ENCODE assay signal across 8 cellular contexts in genomic region chr3:58214484-58215316, GRCh38. TPM values are rescaled to one million over a fixed set of nuclear protein-coding genes. Genes with fewer than 3 reads are reported as not detected.
DNase-seq lines count a peak whose midpoint lies in the region; ATAC-seq and TF ChIP-seq lines count a peak whose summit lies in the region.

No MANE protein-coding gene starts in this region.

- no peaks in the 10 kb centered on the region for H3K27me3 ChIP-seq in PC-3 (ENCODE audit: low read length)

- intact Hi-C loops in PC-3 (cut with micrococcal nuclease), result loop anchor here (5.0 kb wide), 1 partner anchor 58 kb away; no protein-coding TSS in a partner anchor

- H3K4me2 ChIP-seq in PC-3 (ENCODE audit: low read length), result peak overlapping the region; percentile 67

- no TSS peak for BruUV-seq in PC-3 (replicated peaks; lab: Mats Ljungman, UMichigan)

- H3F3A ChIP-seq in PC-3 (ENCODE audit: low read length, unreplicated experiment), result no peaks in the 10 kb centered on the region

- peak; percentile 27; the same call in 1 of the 2 replicates for TF ChIP-seq CTCF in PC-3 (conservative IDR thresholded peaks at IDR 0.05; ENCODE audit: low read depth, low read length)
- TF ChIP-seq CTCF in fibroblast of pulmonary artery (IDR thresholded peaks at IDR 0.05; ENCODE audit: low read length, missing control alignments), result no peak

- H3K36me3 ChIP-seq in PC-3 (ENCODE audit: low read depth, low read length), result no peaks in the 10 kb centered on the region

- no peaks in the 10 kb centered on the region for H3K9me2 ChIP-seq in PC-3 (replicated peaks; ENCODE audit: low read length)

- POLR2A ChIA-PET in PC-3 (lab: Charles Lee; ENCODE audit: unreplicated experiment), result no interaction called here

- no peak overlapping the region for H2AFZ ChIP-seq in PC-3 (ENCODE audit: low read length)

- no peaks in the 10 kb centered on the region for H4K20me1 ChIP-seq in PC-3 (ENCODE audit: low read length)

- H3K4me1 ChIP-seq in PC-3 (ENCODE audit: insufficient read depth, low read length), result peaks cover 37% of the 10 kb centered on the region

- ATAC-seq in HG02885 (IDR thresholded peaks at IDR 0.05; ENCODE audit: poor library complexity, unreplicated experiment) (peak; percentile 79), PC-3 (peak; percentile 31)

- H3K9me3 ChIP-seq in PC-3 (ENCODE audit: low read length), result no peaks in the 10 kb centered on the region

- peak; percentile 25 for DNase-seq in stimulated activated naive CD4-positive, alpha-beta T cell treated with Interleukin-2 at 50 U/mL for 16 hours (lab: John Stamatoyannopoulos, UW)
- DNase-seq in stimulated activated naive CD4-positive, alpha-beta T cell (lab: John Stamatoyannopoulos, UW), result no peak
- DNase-seq in PC-3 (peak; percentile 92), fibroblast of pulmonary artery (ENCODE audit: low read depth) (peak; percentile 39), kidney glomerular epithelial cell (lab: John Stamatoyannopoulos, UW) (no peak), cerebellar cortex (ENCODE audit: low spot score) (no peak), NCI-H446 (lab: John Stamatoyannopoulos, UW) (no peak)

- CTCF ChIA-PET in PC-3 (lab: Charles Lee), result interaction anchor here (1.0 to 1.2 kb wide), 2 partner anchors 27 to 92 kb away, joined by 4 to 7 read pairs; partner anchors contain the start of gene HTD2

- H3K27ac ChIP-seq in PC-3 (ENCODE audit: low read length), result peak overlapping the region; percentile 96

- H3K79me2 ChIP-seq in PC-3 (ENCODE audit: low read length), result no peaks in the 10 kb centered on the region

- H3K9ac ChIP-seq in PC-3 (ENCODE audit: low read length), result peak overlapping the region; percentile 70

- no peak overlapping the region; the same call in 1 of the 2 replicates for H3K4me3 ChIP-seq in PC-3 (ENCODE audit: low read length)
- no peak overlapping the region for H3K4me3 ChIP-seq in fibroblast of pulmonary artery (replicated peaks; ENCODE audit: low read depth, low read length)

RNA-seq across cellular contexts. Expression of gene DNASE1L3, which starts 3.9 kb away (rescaled TPM):
- total RNA-seq in PC-3 (2014; rRNA removed), result 0.36 and 0.63 TPM in 2 replicates

RNA-seq across cellular contexts. Expression of gene ABHD6, which starts 22.9 kb away (rescaled TPM):
- total RNA-seq in PC-3 (2014; rRNA removed), result 11.6 and 13.4 TPM in 2 replicates

Comparison
In these comparisons a context has a peak if more than half of its experiments do, and no peak if none do; other contexts are left out.
1. DNase-seq: peak in stimulated activated naive CD4-positive, alpha-beta T cell treated with Interleukin-2 at 50 U/mL for 16 hours (single experiment), PC-3 (single experiment) and fibroblast of pulmonary artery (single experiment); none in stimulated activated naive CD4-positive, alpha-beta T cell (0 of 6), kidney glomerular epithelial cell (single experiment), cerebellar cortex (single experiment) and NCI-H446 (0 of 2).